1 cellular context compared by ENCODE assay signal in genomic region chr1:158053276-158053675, GRCh38.
TF ChIP-seq lines count a peak whose summit lies in the region.

No MANE protein-coding gene starts in this region.

TF ChIP-seq in IMR-90, 13 proteins besides CTCF, POLR2A, EP300 and RAD21 (continued from another document):
- no peak for TF ChIP-seq USF2 (IDR thresholded peaks at IDR 0.05; ENCODE audit: low read depth, low read length)
